ENCODE assay signal across 31 cellular contexts in the genomic region with DNA sequence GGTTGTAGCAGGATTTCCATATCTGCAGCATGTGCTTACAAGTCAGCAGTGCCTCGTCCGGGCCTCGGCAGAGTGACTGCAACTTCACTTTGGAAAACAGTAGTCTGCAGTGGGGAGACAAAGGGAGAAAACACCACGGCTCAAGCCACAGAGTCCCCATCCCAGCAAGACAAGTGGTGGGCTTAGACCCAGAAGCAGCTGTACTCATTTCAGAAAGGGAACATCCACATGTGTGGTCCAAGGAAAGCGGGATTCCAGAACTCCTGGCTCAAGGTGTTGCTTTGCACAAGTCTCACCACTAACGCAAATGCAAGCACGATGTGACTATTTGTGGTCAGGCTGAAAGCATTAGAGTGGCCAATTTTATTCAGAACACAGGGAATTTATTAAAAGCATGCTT.
"Had no signal": no experiment of that assay in that cellular context is flagged by ENCODE, and none has a peak within 500 bp of the region (broad histone marks: within the 10 kb centered on the region; RNA-seq: fewer than 3 reads in every experiment).

No MANE protein-coding gene starts in this region.

- H3K4me3 ChIP-seq: body of pancreas, breast epithelium, cardiac muscle cell, coronary artery, dorsolateral prefrontal cortex, esophagus squamous epithelium, gastroesophageal sphincter, heart right ventricle, hepatocyte had no signal

- H3K27me3 Mint-ChIP-seq: activated CD4-positive, alpha-beta memory T cell treated with anti-CD3 and anti-CD28 coated beads for 36 hours; activated CD4-positive, alpha-beta T cell treated with anti-CD3 and anti-CD28 coated beads, Interleukin-2, amount 10 ng/mL, durations not matched to agents 24 days and 14 days; activated naive CD8-positive, alpha-beta T cell treated with anti-CD3 and anti-CD28 coated beads, Interleukin-2, amount 10 ng/mL, durations not matched to agents 7 days and 5 days; activated T-cell treated with anti-CD3 and anti-CD28 coated beads, Interleukin-2, amount 50 U/mL, for 24 hours; central memory CD8-positive, alpha-beta T cell; dendritic cell treated with granulocyte-macrophage colony-stimulating factor and Interleukin-4, amounts not matched to agents 40 ng/mL and 50 ng/mL, for 4 days had no signal

- H2AFZ ChIP-seq: hepatocyte had no signal

- H3K27ac ChIP-seq: body of pancreas, breast epithelium, cardiac muscle cell, coronary artery, epithelial cell of prostate, esophagus squamous epithelium, gastroesophageal sphincter, heart right ventricle, hepatocyte had no signal

- H3K4me1 ChIP-seq: body of pancreas, breast epithelium had no signal

- H3K27ac Mint-ChIP-seq: activated CD4-positive, alpha-beta memory T cell treated with anti-CD3 and anti-CD28 coated beads for 36 hours; activated CD4-positive, alpha-beta T cell treated with anti-CD3 and anti-CD28 coated beads for 36 hours; activated CD4-positive, alpha-beta T cell treated with anti-CD3 and anti-CD28 coated beads, Interleukin-2, amount 10 ng/mL, durations not matched to agents 24 days and 14 days; activated naive CD4-positive, alpha-beta T cell treated with anti-CD3 and anti-CD28 coated beads, Interleukin-2, amount 10 ng/mL, durations not matched to agents 7 days and 5 days; activated naive CD8-positive, alpha-beta T cell treated with anti-CD3 and anti-CD28 coated beads, Interleukin-2, amount 10 ng/mL, durations not matched to agents 7 days and 5 days; activated T-cell treated with anti-CD3 and anti-CD28 coated beads, Interleukin-2, amount 50 U/mL, for 24 hours; activated T-cell treated with anti-CD3 and anti-CD28 coated beads, Interleukin-2, amount 50 U/mL, for 72 hours; dendritic cell treated with granulocyte-macrophage colony-stimulating factor and Interleukin-4, amounts not matched to agents 40 ng/mL and 50 ng/mL, for 4 days had no signal

- DNase-seq: activated CD4-positive, alpha-beta memory T cell treated with anti-CD3 and anti-CD28 coated beads for 36 hours; activated CD4-positive, alpha-beta T cell treated with anti-CD3 and anti-CD28 coated beads for 36 hours; activated CD4-positive, alpha-beta T cell treated with anti-CD3 and anti-CD28 coated beads, Interleukin-2, amount 10 ng/mL, durations not matched to agents 24 days and 14 days; activated CD4-positive, CD25-positive, alpha-beta regulatory T cell; activated CD4-positive, CD25-positive, alpha-beta regulatory T cell treated with anti-CD3 and anti-CD28 coated beads, Interleukin-2, amount 50 U/mL, for 72 hours; activated CD8-positive, alpha-beta memory T cell treated with anti-CD3 and anti-CD28 coated beads, Interleukin-2, amount 50 U/mL, for 48 hours; activated gamma-delta T cell; activated naive CD4-positive, alpha-beta T cell; activated naive CD4-positive, alpha-beta T cell treated with anti-CD3 and anti-CD28 coated beads, Interleukin-2, amount 10 ng/mL, durations not matched to agents 7 days and 5 days; activated naive CD8-positive, alpha-beta T cell treated with anti-CD3 and anti-CD28 coated beads, Interleukin-2, amount 10 ng/mL, durations not matched to agents 7 days and 5 days; activated T-cell treated with anti-CD3 and anti-CD28 coated beads for 4 hours; activated T-cell treated with anti-CD3 and anti-CD28 coated beads, Interleukin-2, amount 50 U/mL, for 24 hours; activated T-cell treated with anti-CD3 and anti-CD28 coated beads, Interleukin-2, amount 50 U/mL, for 72 hours; anterior cingulate cortex; body of pancreas; effector CD4-positive, alpha-beta T cell; esophagus squamous epithelium; foreskin melanocyte; heart right ventricle; T-helper 1 cell; T-helper 2 cell had no signal

- H3K36me3 Mint-ChIP-seq: activated CD4-positive, alpha-beta memory T cell treated with anti-CD3 and anti-CD28 coated beads for 36 hours; activated naive CD4-positive, alpha-beta T cell treated with anti-CD3 and anti-CD28 coated beads, Interleukin-2, amount 10 ng/mL, durations not matched to agents 7 days and 5 days; activated naive CD4-positive, alpha-beta T cell treated with anti-CD3 and anti-CD28 coated beads, Interleukin-2, amount 50 U/mL, for 72 hours; activated naive CD8-positive, alpha-beta T cell treated with anti-CD3 and anti-CD28 coated beads, Interleukin-2, amount 10 ng/mL, durations not matched to agents 7 days and 5 days had no signal

- H3K27me3 ChIP-seq: body of pancreas, breast epithelium, cardiac muscle cell, dorsolateral prefrontal cortex, esophagus squamous epithelium, gastroesophageal sphincter, heart right ventricle, hepatocyte had no signal

- H3K36me3 ChIP-seq: breast epithelium, cardiac muscle cell, esophagus squamous epithelium had no signal

- H3K4me1 Mint-ChIP-seq: activated CD4-positive, alpha-beta T cell treated with anti-CD3 and anti-CD28 coated beads for 36 hours; activated CD4-positive, alpha-beta T cell treated with anti-CD3 and anti-CD28 coated beads, Interleukin-2, amount 10 ng/mL, durations not matched to agents 24 days and 14 days; activated naive CD4-positive, alpha-beta T cell treated with anti-CD3 and anti-CD28 coated beads, Interleukin-2, amount 10 ng/mL, durations not matched to agents 7 days and 5 days; activated naive CD8-positive, alpha-beta T cell treated with anti-CD3 and anti-CD28 coated beads, Interleukin-2, amount 10 ng/mL, durations not matched to agents 7 days and 5 days; central memory CD8-positive, alpha-beta T cell had no signal

- H3K4me3 Mint-ChIP-seq: activated CD4-positive, alpha-beta memory T cell treated with anti-CD3 and anti-CD28 coated beads for 36 hours; activated CD4-positive, alpha-beta T cell treated with anti-CD3 and anti-CD28 coated beads for 36 hours; activated CD4-positive, alpha-beta T cell treated with anti-CD3 and anti-CD28 coated beads, Interleukin-2, amount 10 ng/mL, durations not matched to agents 24 days and 14 days; activated naive CD4-positive, alpha-beta T cell treated with anti-CD3 and anti-CD28 coated beads, Interleukin-2, amount 10 ng/mL, durations not matched to agents 7 days and 5 days; activated naive CD8-positive, alpha-beta T cell treated with anti-CD3 and anti-CD28 coated beads, Interleukin-2, amount 10 ng/mL, durations not matched to agents 7 days and 5 days; activated T-cell treated with anti-CD3 and anti-CD28 coated beads, Interleukin-2, amount 50 U/mL, for 24 hours; activated T-cell treated with anti-CD3 and anti-CD28 coated beads, Interleukin-2, amount 50 U/mL, for 72 hours; central memory CD8-positive, alpha-beta T cell; dendritic cell treated with granulocyte-macrophage colony-stimulating factor and Interleukin-4, amounts not matched to agents 40 ng/mL and 50 ng/mL, for 4 days had no signal

- H3K79me2 ChIP-seq: hepatocyte had no signal

- H3K9me3 Mint-ChIP-seq: activated CD4-positive, alpha-beta memory T cell treated with anti-CD3 and anti-CD28 coated beads for 36 hours; activated CD4-positive, alpha-beta T cell treated with anti-CD3 and anti-CD28 coated beads, Interleukin-2, amount 10 ng/mL, durations not matched to agents 24 days and 14 days; activated naive CD4-positive, alpha-beta T cell treated with anti-CD3 and anti-CD28 coated beads, Interleukin-2, amount 10 ng/mL, durations not matched to agents 7 days and 5 days; activated naive CD8-positive, alpha-beta T cell treated with anti-CD3 and anti-CD28 coated beads, Interleukin-2, amount 10 ng/mL, durations not matched to agents 7 days and 5 days; activated T-cell treated with anti-CD3 and anti-CD28 coated beads, Interleukin-2, amount 50 U/mL, for 24 hours; activated T-cell treated with anti-CD3 and anti-CD28 coated beads, Interleukin-2, amount 50 U/mL, for 72 hours; central memory CD8-positive, alpha-beta T cell; dendritic cell treated with granulocyte-macrophage colony-stimulating factor and Interleukin-4, amounts not matched to agents 40 ng/mL and 50 ng/mL, for 4 days had no signal

- H3K4me2 ChIP-seq: hepatocyte had no signal

- ATAC-seq: activated CD4-positive, alpha-beta T cell treated with anti-CD3 and anti-CD28 coated beads for 36 hours; activated naive CD4-positive, alpha-beta T cell treated with anti-CD3 and anti-CD28 coated beads, Interleukin-2, amount 50 U/mL, for 72 hours; activated T-cell treated with anti-CD3 and anti-CD28 coated beads, Interleukin-2, amount 50 U/mL, for 72 hours; body of pancreas; gastroesophageal sphincter; heart right ventricle had no signal

- H3K9me3 ChIP-seq: body of pancreas, breast epithelium, esophagus squamous epithelium, gastroesophageal sphincter, heart right ventricle had no signal
